ENCODE assay signal across 1 cellular context in genomic region chr1:183632964-183633363, GRCh38.
TF ChIP-seq lines count a peak whose summit lies in the region.

No MANE protein-coding gene starts in this region.

TF ChIP-seq in WTC11, 78 proteins besides CTCF, POLR2A, EP300 and RAD21 (continued from another document):
- TF ChIP-seq ATF2 (CRISPR knock-in tag; IDR thresholded peaks at IDR 0.05; ENCODE audit: borderline replicate concordance, low read depth) (no peak), FOXK1 (CRISPR knock-in tag; IDR thresholded peaks at IDR 0.05) (no peak), NFE2L1 (CRISPR knock-in tag; IDR thresholded peaks at IDR 0.05) (no peak), RELA (CRISPR knock-in tag; IDR thresholded peaks at IDR 0.05; ENCODE audit: borderline replicate concordance) (no peak), ZNF263 (CRISPR knock-in tag; IDR thresholded peaks at IDR 0.05; ENCODE audit: low read depth) (no peak), ELF4 (CRISPR knock-in tag; IDR thresholded peaks at IDR 0.05; ENCODE audit: low read depth) (no peak), CBFB (CRISPR knock-in tag; IDR thresholded peaks at IDR 0.05; ENCODE audit: low read depth) (no peak)
